In the genomic region with DNA sequence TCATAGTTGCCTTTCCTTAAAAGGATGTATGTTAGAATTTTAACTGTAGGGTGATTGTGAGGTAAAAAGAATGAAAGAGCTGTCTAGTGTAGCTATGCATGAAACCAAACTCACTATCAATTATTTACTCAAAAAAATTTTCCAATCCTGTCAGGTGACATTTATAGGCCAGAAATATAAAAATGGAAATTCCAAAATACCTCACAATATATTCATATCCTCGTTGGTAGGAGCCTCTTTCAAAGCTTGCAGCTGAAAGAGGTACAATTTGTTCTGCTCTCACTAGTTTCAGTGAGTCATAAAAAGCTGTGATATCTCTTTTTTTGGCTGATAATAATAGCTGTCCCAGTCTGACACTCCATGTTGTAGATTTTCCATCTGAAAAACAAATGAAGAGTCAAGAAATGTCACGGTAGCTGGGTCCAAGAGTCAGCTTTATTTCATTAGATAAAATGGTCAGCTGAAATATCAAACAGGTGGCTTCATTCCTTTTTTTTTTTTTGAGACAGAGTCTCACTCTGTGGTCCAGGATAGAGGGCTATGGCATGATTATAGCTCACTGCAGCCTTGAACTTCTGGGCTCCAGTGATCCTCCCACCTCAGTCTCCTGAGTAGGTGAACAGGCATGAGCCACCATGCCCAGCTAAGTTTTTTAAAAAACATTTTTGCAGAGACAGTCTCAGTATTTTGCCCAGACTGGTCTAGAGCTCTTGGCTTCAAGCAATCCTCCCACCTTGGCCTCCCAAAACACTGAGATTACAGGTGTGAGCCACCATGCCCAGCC, we compare ENCODE assay signal across 15 cellular contexts. TPM values are rescaled to one million over a fixed set of nuclear protein-coding genes. Genes with fewer than 3 reads are reported as not detected.
DNase-seq lines count a peak whose midpoint lies in the region; ATAC-seq and TF ChIP-seq lines count a peak whose summit lies in the region.
"Had no signal": no experiment of that assay in that cellular context is flagged by ENCODE, and none has a peak within 500 bp of the region (broad histone marks: within the 10 kb centered on the region; RNA-seq: fewer than 3 reads in every experiment).

No MANE protein-coding gene starts in this region.

- H3K4me3 ChIP-seq in upper lobe of right lung: no peak overlapping the region
- H3K4me3 ChIP-seq: suprapubic skin had no signal

- H3K4me1 ChIP-seq in upper lobe of right lung: no peaks in the 10 kb centered on the region
- H3K4me1 ChIP-seq: suprapubic skin had no signal

- peak; percentile 81 for ATAC-seq in HG02642 (IDR thresholded peaks at IDR 0.05; ENCODE audit: poor library complexity, unreplicated experiment)
- no peak for ATAC-seq in upper lobe of right lung

- H3K4me1 Mint-ChIP-seq in activated CD4-positive, alpha-beta T cell treated with anti-CD3 and anti-CD28 coated beads, Interleukin-2, amount 10 ng/mL, durations not matched to agents 24 days and 14 days: peaks cover 9% of the 10 kb centered on the region
- H3K4me1 Mint-ChIP-seq in activated naive CD8-positive, alpha-beta T cell (ENCODE audit: low read depth): peaks cover 24% of the 10 kb centered on the region
- H3K4me1 Mint-ChIP-seq in type B pancreatic cell (ENCODE audit: unreplicated experiment): no peaks in the 10 kb centered on the region
- H3K4me1 Mint-ChIP-seq in nephron progenitor cell: no peaks in the 10 kb centered on the region

- peaks cover 63% of the 10 kb centered on the region for H3K36me3 Mint-ChIP-seq in activated CD4-positive, alpha-beta T cell treated with anti-CD3 and anti-CD28 coated beads, Interleukin-2, amount 10 ng/mL, durations not matched to agents 24 days and 14 days (ENCODE audit: low read depth)
- peaks cover 33% of the 10 kb centered on the region for H3K36me3 Mint-ChIP-seq in activated naive CD8-positive, alpha-beta T cell
- H3K36me3 Mint-ChIP-seq in type B pancreatic cell: peaks cover 24% of the 10 kb centered on the region
- H3K36me3 Mint-ChIP-seq in nephron progenitor cell (ENCODE audit: low read depth): peaks cover 38% of the 10 kb centered on the region

- H3K9me3 ChIP-seq in upper lobe of right lung: no peaks in the 10 kb centered on the region
- H3K9me3 ChIP-seq: neutrophil, suprapubic skin had no signal

- TF ChIP-seq CTCF in upper lobe of right lung (IDR thresholded peaks at IDR 0.05): no peak
- no peak for TF ChIP-seq CTCF in type B pancreatic cell (conservative IDR thresholded peaks at IDR 0.05)
- TF ChIP-seq CTCF in nephron progenitor cell (IDR thresholded peaks at IDR 0.05): no peak

- no peaks in the 10 kb centered on the region for H3K9me3 Mint-ChIP-seq in activated CD4-positive, alpha-beta T cell treated with anti-CD3 and anti-CD28 coated beads, Interleukin-2, amount 10 ng/mL, durations not matched to agents 24 days and 14 days
- no peaks in the 10 kb centered on the region for H3K9me3 Mint-ChIP-seq in activated naive CD8-positive, alpha-beta T cell (ENCODE audit: low read depth)
- no peaks in the 10 kb centered on the region for H3K9me3 Mint-ChIP-seq in type B pancreatic cell
- H3K9me3 Mint-ChIP-seq in nephron progenitor cell: no peaks in the 10 kb centered on the region

- H3K27ac ChIP-seq in upper lobe of right lung: no peak overlapping the region
- H3K27ac ChIP-seq: KMS-11, neutrophil, suprapubic skin had no signal

- intact Hi-C loops in activated CD4-positive, alpha-beta T cell treated with anti-CD3 and anti-CD28 coated beads, Interleukin-2, amount 10 ng/mL, durations not matched to agents 24 days and 14 days (cut with micrococcal nuclease): loop anchor here (1.0 to 2.0 kb wide), 2 partner anchors 10 to 52 kb away; no protein-coding TSS in a partner anchor
- intact Hi-C loops in upper lobe of right lung (cut with DNase I): no loop called here

- no peaks in the 10 kb centered on the region for H3K27me3 Mint-ChIP-seq in activated CD4-positive, alpha-beta T cell treated with anti-CD3 and anti-CD28 coated beads, Interleukin-2, amount 10 ng/mL, durations not matched to agents 24 days and 14 days
- no peaks in the 10 kb centered on the region for H3K27me3 Mint-ChIP-seq in activated naive CD8-positive, alpha-beta T cell
- H3K27me3 Mint-ChIP-seq in type B pancreatic cell (no peaks in the 10 kb centered on the region), nephron progenitor cell (ENCODE audit: low read depth, poor library complexity) (no peaks in the 10 kb centered on the region)

- H3K4me3 Mint-ChIP-seq in activated CD4-positive, alpha-beta T cell treated with anti-CD3 and anti-CD28 coated beads, Interleukin-2, amount 10 ng/mL, durations not matched to agents 24 days and 14 days: no peak overlapping the region
- peak overlapping the region; percentile 44 for H3K4me3 Mint-ChIP-seq in activated naive CD8-positive, alpha-beta T cell
- H3K4me3 Mint-ChIP-seq in type B pancreatic cell: no peak overlapping the region
- no peak overlapping the region for H3K4me3 Mint-ChIP-seq in nephron progenitor cell

- peaks cover 48% of the 10 kb centered on the region for H3K36me3 ChIP-seq in upper lobe of right lung

- DNase-seq in activated CD4-positive, alpha-beta T cell treated with anti-CD3 and anti-CD28 coated beads, Interleukin-2, amount 10 ng/mL, durations not matched to agents 24 days and 14 days: no peak
- DNase-seq in activated CD4-positive, alpha-beta T cell treated with anti-CD3 and anti-CD28 coated beads for 1 hour: no peak
- peak; percentile 37 for DNase-seq in non-pigmented ciliary epithelial cell (ENCODE audit: low read depth)
- DNase-seq in upper lobe of right lung: no peak
- no peak for DNase-seq in type B pancreatic cell (ENCODE audit: extremely low spot score, unreplicated experiment)
- no peak for DNase-seq in nephron progenitor cell
- DNase-seq: amniotic stem cell; DMS 273 treated with DMSO at 0.1 percent for 48 hours; kidney glomerular epithelial cell; stimulated activated CD4-positive, alpha-beta T cell treated with anti-CD3 and anti-CD28 coated beads, Interleukin-2, amount 100 ng/mL, for 24 hours had no signal

- peak overlapping the region; percentile 53 for H3K27ac Mint-ChIP-seq in activated CD4-positive, alpha-beta T cell treated with anti-CD3 and anti-CD28 coated beads, Interleukin-2, amount 10 ng/mL, durations not matched to agents 24 days and 14 days
- peak overlapping the region; percentile 88 for H3K27ac Mint-ChIP-seq in activated naive CD8-positive, alpha-beta T cell
- H3K27ac Mint-ChIP-seq in type B pancreatic cell: no peak overlapping the region
- no peak overlapping the region for H3K27ac Mint-ChIP-seq in nephron progenitor cell

- H3K27me3 ChIP-seq in upper lobe of right lung: no peaks in the 10 kb centered on the region
- H3K27me3 ChIP-seq: neutrophil, suprapubic skin had no signal

RNA-seq across cellular contexts. Expression of gene XRN1, which starts 50.8 kb away (rescaled TPM):
- total RNA-seq in activated CD4-positive, alpha-beta T cell treated with anti-CD3 and anti-CD28 coated beads, Interleukin-2, amount 10 ng/mL, durations not matched to agents 24 days and 14 days: 43.8 and 49.5 TPM in 2 replicates
- total RNA-seq in upper lobe of right lung (46.1 TPM), type B pancreatic cell (ENCODE audit: low replicate concordance) (28.1 and 39.3 TPM in 2 replicates)

Comparison
In these comparisons a context has a peak if more than half of its experiments do, and no peak if none do; other contexts are left out.
1. H3K27ac Mint-ChIP-seq: peak in activated CD4-positive, alpha-beta T cell treated with anti-CD3 and anti-CD28 coated beads, Interleukin-2, amount 10 ng/mL, durations not matched to agents 24 days and 14 days (single experiment) and activated naive CD8-positive, alpha-beta T cell (single experiment); none in type B pancreatic cell (single experiment) and nephron progenitor cell (single experiment).